In genomic region chr4:54217642-54218486, GRCh38 we compare ENCODE assay signal across 1 cellular context.
TF ChIP-seq lines count a peak whose summit lies in the region.

No MANE protein-coding gene starts in this region.

TF ChIP-seq in K562, 482 proteins besides CTCF, POLR2A, EP300 and RAD21 (continued from another document):
- TF ChIP-seq ETS1 (conservative IDR thresholded peaks at IDR 0.05; ENCODE audit: control insufficient read depth, low read depth, low read length) (no peak), SNIP1 (IDR thresholded peaks at IDR 0.05; ENCODE audit: low read depth) (no peak), ZNF449 (CRISPR knock-in tag; IDR thresholded peaks at IDR 0.05) (no peak), CEBPB (tag; IDR thresholded peaks at IDR 0.05) (no peak), HNRNPLL (IDR thresholded peaks at IDR 0.05; ENCODE audit: low read depth, low read length, poor library complexity, severe bottlenecking) (no peak), NFIC (IDR thresholded peaks at IDR 0.05) (peak; percentile 72), ZNF184 (CRISPR knock-in tag; IDR thresholded peaks at IDR 0.05) (no peak), ZNF224 (CRISPR knock-in tag; IDR thresholded peaks at IDR 0.05) (no peak), ZNF253 (CRISPR knock-in tag; conservative IDR thresholded peaks at IDR 0.05) (no peak), DEAF1 (CRISPR knock-in tag; IDR thresholded peaks at IDR 0.05) (peak; percentile 72), CHD2 (IDR thresholded peaks at IDR 0.05; ENCODE audit: low read depth, low read length) (no peak), HMG20B (CRISPR knock-in tag; IDR thresholded peaks at IDR 0.05) (no peak), MIER1 (IDR thresholded peaks at IDR 0.05; ENCODE audit: low read depth) (no peak), THAP7 (CRISPR knock-in tag; IDR thresholded peaks at IDR 0.05) (no peak), MGA (IDR thresholded peaks at IDR 0.05) (no peak), ZFP36 (IDR thresholded peaks at IDR 0.05; ENCODE audit: low read depth, low read length, partially characterized antibody) (no peak), JUND (IDR thresholded peaks at IDR 0.05; ENCODE audit: borderline replicate concordance, low read depth, low read length) (no peak), JUND (tag; IDR thresholded peaks at IDR 0.05; ENCODE audit: borderline replicate concordance, low read depth, low read length) (no peak), ZNF586 (CRISPR knock-in tag; conservative IDR thresholded peaks at IDR 0.05) (no peak), CBX8 (IDR thresholded peaks at IDR 0.05; ENCODE audit: borderline replicate concordance, extremely low read depth, low read depth, low read length, poor library complexity, severe bottlenecking) (no peak), KLF16 (IDR thresholded peaks at IDR 0.05) (peak; percentile 44; the same call in 1 of the 2 replicates)
